Comparison of ENCODE assay signal across 1 cellular context in genomic region chr6:122696079-122696478, GRCh38.
TF ChIP-seq lines count a peak whose summit lies in the region.

No MANE protein-coding gene starts in this region.

TF ChIP-seq in HEK293, 187 proteins besides CTCF, POLR2A, EP300 and RAD21 (continued from another document):
- TF ChIP-seq ZNF366 (tag by site-specific recombination; conservative IDR thresholded peaks at IDR 0.05), result 0 out of 2 replicates have a peak, but pooled peaks have one; percentile 29
- TF ChIP-seq ZNF19 (tag by site-specific recombination; IDR thresholded peaks at IDR 0.05; ENCODE audit: low read depth), result no peak
- TF ChIP-seq ZNF146 (tag by site-specific recombination; IDR thresholded peaks at IDR 0.05), result no peak
- TF ChIP-seq KLF9 (tag by site-specific recombination; IDR thresholded peaks at IDR 0.05; ENCODE audit: low read depth), result no peak
- peak; percentile 34; the same call in 1 of the 2 replicates for TF ChIP-seq PRDM6 (tag by site-specific recombination; IDR thresholded peaks at IDR 0.05)
- no peak for TF ChIP-seq ZNF560 (tag by site-specific recombination; IDR thresholded peaks at IDR 0.05; ENCODE audit: borderline replicate concordance)
